23 cellular contexts compared by ENCODE assay signal in genomic region chr1:181258971-181259745, GRCh38.
"Had no signal": no experiment of that assay in that cellular context is flagged by ENCODE, and none has a peak within 500 bp of the region (broad histone marks: within the 10 kb centered on the region; RNA-seq: fewer than 3 reads in every experiment).

No MANE protein-coding gene starts in this region.

- H3K4me1 Mint-ChIP-seq: memory B cell; natural killer cell; stimulated activated effector memory CD8-positive, alpha-beta T cell treated with anti-CD3 and anti-CD28 coated beads, Interleukin-12 subunit alpha, Interleukin-12 subunit beta, amount 100 ng/mL, for 72 hours had no signal

- H3K9ac ChIP-seq: parathyroid adenoma had no signal

- H2AFZ ChIP-seq: hepatocyte, parathyroid adenoma had no signal

- H3K4me2 ChIP-seq: hepatocyte had no signal

- H3K9me3 Mint-ChIP-seq: natural killer cell had no signal

- H3K27me3 ChIP-seq: hepatocyte, sigmoid colon, testis had no signal

- H3K4me3 Mint-ChIP-seq: memory B cell; natural killer cell; stimulated activated effector memory CD8-positive, alpha-beta T cell treated with anti-CD3 and anti-CD28 coated beads, Interleukin-12 subunit alpha, Interleukin-12 subunit beta, amount 100 ng/mL, for 72 hours; type B pancreatic cell had no signal

- H3K79me2 ChIP-seq: hepatocyte, parathyroid adenoma had no signal

- H3K27ac Mint-ChIP-seq: memory B cell; natural killer cell; progenitor cell of endocrine pancreas; stimulated activated effector memory CD8-positive, alpha-beta T cell treated with anti-CD3 and anti-CD28 coated beads, Interleukin-12 subunit alpha, Interleukin-12 subunit beta, amount 100 ng/mL, for 72 hours; type B pancreatic cell had no signal

- H3K36me3 ChIP-seq: gastroesophageal sphincter, heart left ventricle, sigmoid colon, stomach, tibial artery had no signal

- H3K4me1 ChIP-seq: foreskin keratinocyte, heart left ventricle, parathyroid adenoma, stomach, testis, tibial artery had no signal

- H3K36me3 Mint-ChIP-seq: memory B cell; natural killer cell; stimulated activated effector memory CD8-positive, alpha-beta T cell treated with anti-CD3 and anti-CD28 coated beads, Interleukin-12 subunit alpha, Interleukin-12 subunit beta, amount 100 ng/mL, for 72 hours; type B pancreatic cell had no signal

- H3K9me3 ChIP-seq: testis, tibial artery had no signal

- H3K27ac ChIP-seq: dorsolateral prefrontal cortex, foreskin keratinocyte, gastroesophageal sphincter, heart left ventricle, hepatocyte, parathyroid adenoma, sigmoid colon, stomach, testis, tibial artery had no signal

- ATAC-seq: foreskin keratinocyte; gastroesophageal sphincter; heart left ventricle; left lobe of liver; natural killer cell; right cardiac atrium; stimulated activated effector memory CD8-positive, alpha-beta T cell treated with anti-CD3 and anti-CD28 coated beads, Interleukin-12 subunit alpha, Interleukin-12 subunit beta, amount 100 ng/mL, for 72 hours had no signal

- H3K4me3 ChIP-seq: dorsolateral prefrontal cortex, gastroesophageal sphincter, heart left ventricle, hepatocyte, lung, sigmoid colon, stomach, testis, tibial artery had no signal

- DNase-seq: dorsolateral prefrontal cortex; effector CD4-positive, alpha-beta T cell; foreskin keratinocyte; heart left ventricle; kidney; natural killer cell; right cardiac atrium; sigmoid colon; stimulated activated CD4-positive, alpha-beta T cell treated with anti-CD3 and anti-CD28 coated beads, Interleukin-2, amount 100 ng/mL, for 24 hours; stimulated activated CD4-positive, alpha-beta T cell treated with anti-CD3 and anti-CD28 coated beads, Interleukin-4, amount 100 ng/mL, for 24 hours; stimulated activated naive CD4-positive, alpha-beta T cell treated with Interleukin-2 at 50 U/mL for 16 hours; stomach; testis; tibial artery had no signal
